Comparison of ENCODE assay signal across 19 cellular contexts in genomic region chr10:128704716-128705115, GRCh38.
A peak's percentile ranks its signal among the peaks of the same experiment; 100 is the strongest.
DNase-seq lines count a peak whose midpoint lies in the region; ATAC-seq, FAIRE-seq and TF ChIP-seq lines count a peak whose summit lies in the region.
"Had no signal": no experiment of that assay in that cellular context is flagged by ENCODE, and none has a peak within 500 bp of the region (broad histone marks: within the 10 kb centered on the region; RNA-seq: fewer than 3 reads in every experiment).

No MANE protein-coding gene starts in this region.

- H3K4me3 ChIP-seq in bronchial epithelial cell (ENCODE audit: low read depth, low read length), result no peak overlapping the region
- no peak overlapping the region for H3K4me3 ChIP-seq in smooth muscle cell
- H3K4me3 ChIP-seq in spleen, result no peak overlapping the region

- TF ChIP-seq CTCF in bronchial epithelial cell (IDR thresholded peaks at IDR 0.05; ENCODE audit: insufficient read depth, low read length, severe bottlenecking), result no peak
- TF ChIP-seq CTCF in foreskin keratinocyte (conservative IDR thresholded peaks at IDR 0.05), result no peak
- no peak for TF ChIP-seq CTCF in smooth muscle cell (IDR thresholded peaks at IDR 0.05; ENCODE audit: borderline replicate concordance, insufficient read depth, poor library complexity, severe bottlenecking)
- TF ChIP-seq CTCF in spleen (IDR thresholded peaks at IDR 0.05 in 8 of 11, conservative IDR thresholded peaks at IDR 0.05 in 3 of 11), result no peak

- H3K36me3 ChIP-seq in bronchial epithelial cell (ENCODE audit: control insufficient read depth, insufficient read depth, low read length) (no peaks in the 10 kb centered on the region), smooth muscle cell (ENCODE audit: low read depth) (no peaks in the 10 kb centered on the region), spleen (no peaks in the 10 kb centered on the region)

- no peaks in the 10 kb centered on the region for H3K4me1 ChIP-seq in foreskin keratinocyte
- no peaks in the 10 kb centered on the region for H3K4me1 ChIP-seq in smooth muscle cell (ENCODE audit: low read depth)
- no peaks in the 10 kb centered on the region for H3K4me1 ChIP-seq in spleen
- H3K4me1 ChIP-seq: Caco-2 had no signal

- no peaks in the 10 kb centered on the region for H3K79me2 ChIP-seq in smooth muscle cell (ENCODE audit: low read depth)

- H3F3A ChIP-seq in smooth muscle cell (ENCODE audit: low read depth), result no peaks in the 10 kb centered on the region

- H3K9me3 ChIP-seq in smooth muscle cell (replicated peaks; ENCODE audit: low read depth) (no peaks in the 10 kb centered on the region), spleen (peaks cover 0 to 6% (median 0%) of the 10 kb centered on the region in 8 donors)
- H3K9me3 ChIP-seq: Caco-2 had no signal

- ATAC-seq in foreskin keratinocyte (peak; percentile 9), HG02623 (IDR thresholded peaks at IDR 0.05; ENCODE audit: unreplicated experiment) (no peak)

- 73% methylated on average over 1 of the region's 1 CpG for WGBS in smooth muscle cell (ENCODE audit: low lambda C conversion rate)
- 58 to 78% (median 64%) methylated on average over 1 of the region's 1 CpG for WGBS in spleen, 5 donors

- DNase-seq in H4 (ENCODE audit: low spot score) (peak; percentile 14), RKO (ENCODE audit: low spot score) (peak; percentile 18), bronchial epithelial cell (ENCODE audit: low read depth) (peak; percentile 59), foreskin keratinocyte (peak in 1 of 2 donors; percentile 13), smooth muscle cell (lab: John Stamatoyannopoulos, UW; ENCODE audit: unreplicated experiment) (no peak), NCI-H1417 (lab: John Stamatoyannopoulos, UW) (no peak), spleen (no peak)
- DNase-seq: ACHN; AML-193; Caco-2; CD4-positive, alpha-beta T cell; GOT3; H9 had no signal

- no peak for FAIRE-seq in bronchial epithelial cell (lab: Jason Lieb, UNC)
- FAIRE-seq: A204.1, D721Med, G401.6, GM12891 had no signal

- H4K20me1 ChIP-seq in smooth muscle cell (ENCODE audit: low read depth), result no peaks in the 10 kb centered on the region

- intact Hi-C loops in spleen (cut with DNase I; ENCODE audit: low total_unique reads), result no loop called here

- no peak overlapping the region for H3K4me2 ChIP-seq in smooth muscle cell

- H3K27ac ChIP-seq in foreskin keratinocyte (no peak overlapping the region), smooth muscle cell (ENCODE audit: low read depth) (no peak overlapping the region), spleen (no peak overlapping the region)
- H3K27ac ChIP-seq: C4-2B had no signal

- TF ChIP-seq POLR2A in spleen (IDR thresholded peaks at IDR 0.05), result no peak

- no peak overlapping the region for H3K9ac ChIP-seq in smooth muscle cell (ENCODE audit: low read depth)

- no peak overlapping the region for H2AFZ ChIP-seq in smooth muscle cell (ENCODE audit: low read depth)

- H3K27me3 ChIP-seq in bronchial epithelial cell (ENCODE audit: control insufficient read depth, insufficient read depth, low read length) (no peaks in the 10 kb centered on the region), foreskin keratinocyte (no peaks in the 10 kb centered on the region), smooth muscle cell (ENCODE audit: low read depth) (no peaks in the 10 kb centered on the region), spleen (replicated peaks in 1 of 7) (peaks cover 0 to 22% (median 0%) of the 10 kb centered on the region in 7 donors)

Comparison
In these comparisons a context has a peak if more than half of its experiments do, and no peak if none do; other contexts are left out.
1. DNase-seq: peak in H4 (single experiment), RKO (single experiment) and bronchial epithelial cell (single experiment); none in smooth muscle cell (single experiment), NCI-H1417 (0 of 3) and spleen (single experiment).